In genomic region chr3:114848643-114849350, GRCh38 we compare ENCODE assay signal across 2 cellular contexts.
TF ChIP-seq lines count a peak whose summit lies in the region.

No MANE protein-coding gene starts in this region.

TF ChIP-seq in liver, 16 proteins besides CTCF, POLR2A, EP300 and RAD21 (continued from another document):
- no peak for TF ChIP-seq REST (IDR thresholded peaks at IDR 0.05)
- no peak for TF ChIP-seq NR2F2 (IDR thresholded peaks at IDR 0.05)
- no peak for TF ChIP-seq HNF4A (conservative IDR thresholded peaks at IDR 0.05)
- TF ChIP-seq MAX (IDR thresholded peaks at IDR 0.05): no peak
- no peak for TF ChIP-seq ATF3 (IDR thresholded peaks at IDR 0.05)
- no peak for TF ChIP-seq JUND (IDR thresholded peaks at IDR 0.05)
- no peak for TF ChIP-seq FOXA1 (IDR thresholded peaks at IDR 0.05)
- TF ChIP-seq FOXA2 (IDR thresholded peaks at IDR 0.05): no peak
- no peak for TF ChIP-seq EGR1 (IDR thresholded peaks at IDR 0.05; ENCODE audit: low read depth in 2 of 2)
TF ChIP-seq in liver: peak in this region for 0.

TF ChIP-seq in HepG2, 621 proteins besides CTCF, POLR2A, EP300 and RAD21 (continued from another document):
- TF ChIP-seq CSRNP2 (CRISPR knock-in tag; conservative IDR thresholded peaks at IDR 0.05; ENCODE audit: low read depth) (no peak), RBM22 (optimal IDR thresholded peaks at IDR 0.05; ENCODE audit: low read length) (no peak), MIER2 (CRISPR knock-in tag; IDR thresholded peaks at IDR 0.05) (no peak)
TF ChIP-seq in HepG2: peak in this region for 0.
